ENCODE assay signal across 10 cellular contexts in genomic region chr2:231396058-231396821, GRCh38. TPM values are rescaled to one million over a fixed set of nuclear protein-coding genes. Genes with fewer than 3 reads are reported as not detected.
DNase-seq lines count a peak whose midpoint lies in the region; ATAC-seq, FAIRE-seq and TF ChIP-seq lines count a peak whose summit lies in the region.
"Had no signal": no experiment of that assay in that cellular context is flagged by ENCODE, and none has a peak within 500 bp of the region (broad histone marks: within the 10 kb centered on the region; RNA-seq: fewer than 3 reads in every experiment).

No MANE protein-coding gene starts in this region.

- H3K9ac ChIP-seq in ES-I3 (ENCODE audit: low read depth, low read length) (peak overlapping the region; percentile 56), SU-DHL-6 (ENCODE audit: low read length) (peak overlapping the region; percentile 72)

- H3K4me3 ChIP-seq in SU-DHL-6 (ENCODE audit: insufficient read depth, low read length, poor library complexity, severe bottlenecking), result peak overlapping the region; percentile 57
- peak overlapping the region; percentile 69 to 90 (median 82) for H3K4me3 ChIP-seq in pancreas

- no peak for ATAC-seq in left ventricle myocardium superior
- peak; percentile 22 to 47 (median 32) for ATAC-seq in pancreas
- ATAC-seq in HG03196 (IDR thresholded peaks at IDR 0.05; ENCODE audit: unreplicated experiment), result no peak
- ATAC-seq in left lobe of liver, result no peak

- DNase-seq in left ventricle myocardium superior (peak; percentile 28), pancreas (peak in 3 of 6 donors; percentile 39 to 82 (median 58)), putamen (ENCODE audit: low spot score) (no peak), NCI-H1105 treated with DMSO at 0.1 percent for 48 hours (lab: John Stamatoyannopoulos, UW) (no peak), left lobe of liver (ENCODE audit: low spot score) (no peak)
- DNase-seq: NCI-H1694 treated with DMSO at 0.1 percent for 48 hours, WERI-Rb-1 had no signal

- peaks cover 30% of the 10 kb centered on the region for H3F3A ChIP-seq in SU-DHL-6 (ENCODE audit: insufficient read depth)

- H3K27ac ChIP-seq in SU-DHL-6 (ENCODE audit: low read depth, low read length) (peak overlapping the region; percentile 96), pancreas (peak overlapping the region; percentile 57 to 82 (median 66))
- H3K27ac ChIP-seq: WERI-Rb-1 had no signal

- H3K9me3 ChIP-seq in ES-I3 (ENCODE audit: control insufficient read depth, insufficient read depth, low read length), result no peaks in the 10 kb centered on the region
- H3K9me3 ChIP-seq in SU-DHL-6 (ENCODE audit: insufficient read depth, low read length), result no peaks in the 10 kb centered on the region
- H3K9me3 ChIP-seq in pancreas, result no peaks in the 10 kb centered on the region

- WGBS in pancreas, 2 donors, result 4 to 8% methylated on average over 20 to 41 of the region's 41 CpGs

- H3K4me1 ChIP-seq in ES-I3 (ENCODE audit: insufficient read depth, low read length), result peaks cover 24% of the 10 kb centered on the region
- peaks cover 16 to 33% (median 24%) of the 10 kb centered on the region in 3 donors for H3K4me1 ChIP-seq in pancreas

- no peaks in the 10 kb centered on the region for H3K9me2 ChIP-seq in SU-DHL-6 (replicated peaks; ENCODE audit: insufficient read depth, low read length)

- FAIRE-seq in pancreas (lab: Jason Lieb, UNC), result no peak

- no peaks in the 10 kb centered on the region for H4K20me1 ChIP-seq in SU-DHL-6 (ENCODE audit: low read depth, low read length)

- intact Hi-C loops in left ventricle myocardium superior (cut with micrococcal nuclease) (no loop called here), pancreas (cut with DNase I) (no loop called here)

- no peaks in the 10 kb centered on the region for H3K27me3 ChIP-seq in SU-DHL-6 (ENCODE audit: low read length)
- no peaks in the 10 kb centered on the region for H3K27me3 ChIP-seq in pancreas

- TF ChIP-seq CTCF in SU-DHL-6 (IDR thresholded peaks at IDR 0.05; ENCODE audit: insufficient read depth, low read length, poor library complexity, severe bottlenecking) (no peak), pancreas (IDR thresholded peaks at IDR 0.05) (no peak)

- H2AFZ ChIP-seq in SU-DHL-6 (ENCODE audit: low read depth, low read length, severe bottlenecking), result no peak overlapping the region

- H3K4me2 ChIP-seq in SU-DHL-6 (ENCODE audit: low read depth, low read length, poor library complexity, severe bottlenecking), result peak overlapping the region; percentile 85

- peaks cover 31% of the 10 kb centered on the region for H3K79me2 ChIP-seq in SU-DHL-6 (ENCODE audit: insufficient read depth, low read length)

- H3K36me3 ChIP-seq in ES-I3 (ENCODE audit: insufficient read depth, low read length) (peaks cover 7% of the 10 kb centered on the region; the same call in 1 of the 2 replicates), SU-DHL-6 (ENCODE audit: low read length) (no peaks in the 10 kb centered on the region), pancreas (peaks cover 0 to 15% (median 0%) of the 10 kb centered on the region in 3 donors)
- H3K36me3 ChIP-seq: WERI-Rb-1 had no signal

RNA-seq across cellular contexts. Expression of gene B3GNT7, which starts 0.7 kb away (rescaled TPM):
- total RNA-seq in left ventricle myocardium superior (8.1 TPM), pancreas (10 to 100 TPM in 5 of 6 donors, 1 to 10 TPM in 1; 9.9 to 34.5 (median 15.2) TPM), left lobe of liver (1.6 TPM)
- 1 to 10 TPM; 5.6 to 8.4 TPM for polyA plus RNA-seq in pancreas

Comparison
In these comparisons a context has a peak if more than half of its experiments do, and no peak if none do; other contexts are left out.
1. ATAC-seq: peak in pancreas (4 of 4); none in left ventricle myocardium superior (single experiment), HG03196 (single experiment) and left lobe of liver (single experiment).